15 cellular contexts compared by ENCODE assay signal in genomic region chr21:18529253-18529652, GRCh38.
DNase-seq lines count a peak whose midpoint lies in the region; ATAC-seq, FAIRE-seq and TF ChIP-seq lines count a peak whose summit lies in the region.
"Had no signal": no experiment of that assay in that cellular context is flagged by ENCODE, and none has a peak within 500 bp of the region (broad histone marks: within the 10 kb centered on the region; RNA-seq: fewer than 3 reads in every experiment).

No MANE protein-coding gene starts in this region.

- DNase-seq in DMS 273 (lab: John Stamatoyannopoulos, UW; ENCODE audit: unreplicated experiment) (peak; percentile 73), NCI-H1417 (lab: John Stamatoyannopoulos, UW) (peak in 2 of 3 experiments; percentile 39 to 83), astrocyte of the cerebellum (ENCODE audit: low read depth) (peak; percentile 94), kidney epithelial cell (ENCODE audit: low read depth) (peak; percentile 76), GM12891 (ENCODE audit: insufficient read length, low spot score) (no peak)
- DNase-seq: caudate nucleus; CD4-positive, alpha-beta T cell; gastrocnemius medialis; psoas muscle; Right ventricle myocardium superior had no signal

- TF ChIP-seq CTCF in astrocyte of the cerebellum (IDR thresholded peaks at IDR 0.05; ENCODE audit: low read depth, low read length, missing control alignments) (no peak), kidney epithelial cell (IDR thresholded peaks at IDR 0.05; ENCODE audit: insufficient read depth, low read length, poor library complexity, severe bottlenecking) (no peak)

- TF ChIP-seq POLR2A in GM12891 (IDR thresholded peaks at IDR 0.05; ENCODE audit: low read depth, low read length) = no peak

- no peak for FAIRE-seq in GM12891 (lab: Jason Lieb, UNC)

- in situ Hi-C loops in astrocyte of the cerebellum (cut with HindIII; ENCODE audit: low sequenced_read_pairs) = no loop called here

- H3K36me3 ChIP-seq in kidney epithelial cell (ENCODE audit: control insufficient read depth, insufficient read depth, low read length) = no peaks in the 10 kb centered on the region
- H3K36me3 ChIP-seq: gastrocnemius medialis, tibial nerve had no signal

- H3K4me3 ChIP-seq in astrocyte of the cerebellum (ENCODE audit: low read depth, low read length) (no peak overlapping the region), kidney epithelial cell (ENCODE audit: low read depth, low read length) (no peak overlapping the region)
- H3K4me3 ChIP-seq: gastrocnemius medialis, lung, psoas muscle, tibial nerve had no signal

- no peak for ATAC-seq in activated CD4-positive, CD25-positive, alpha-beta regulatory T cell treated with anti-CD3 and anti-CD28 coated beads, Interleukin-2, amount 50 U/mL, for 24 hours
- ATAC-seq in HG03460 (IDR thresholded peaks at IDR 0.05; ENCODE audit: unreplicated experiment) = no peak
- no peak for ATAC-seq in GM18517 (IDR thresholded peaks at IDR 0.05; ENCODE audit: unreplicated experiment)
- ATAC-seq: gastrocnemius medialis, psoas muscle had no signal

- H3K27me3 ChIP-seq in kidney epithelial cell (ENCODE audit: control insufficient read depth, insufficient read depth, low read length) = no peaks in the 10 kb centered on the region
- H3K27me3 ChIP-seq: gastrocnemius medialis, tibial nerve had no signal

TF ChIP-seq in GM12891, 5 proteins besides CTCF, POLR2A, EP300 and RAD21:
- no peak for TF ChIP-seq TAF1 (IDR thresholded peaks at IDR 0.05; ENCODE audit: low read depth, low read length)
- TF ChIP-seq PAX5 (IDR thresholded peaks at IDR 0.05; ENCODE audit: insufficient read depth, low read length, severe bottlenecking) = no peak
- no peak for TF ChIP-seq POU2F2 (IDR thresholded peaks at IDR 0.05; ENCODE audit: low read depth, low read length)
- TF ChIP-seq SPI1 (IDR thresholded peaks at IDR 0.05; ENCODE audit: low read depth, low read length) = no peak
- TF ChIP-seq POLR2AphosphoS5 (IDR thresholded peaks at IDR 0.05; ENCODE audit: low read depth, low read length) = no peak
TF ChIP-seq in GM12891: peak in this region for 0.
